Comparison of ENCODE assay signal across 26 cellular contexts in genomic region chrX:130714135-130714534, GRCh38.
"Had no signal": no experiment of that assay in that cellular context is flagged by ENCODE, and none has a peak within 500 bp of the region (broad histone marks: within the 10 kb centered on the region; RNA-seq: fewer than 3 reads in every experiment).

No MANE protein-coding gene starts in this region.

- H3K36me3 Mint-ChIP-seq: activated naive CD4-positive, alpha-beta T cell treated with anti-CD3 and anti-CD28 coated beads, Interleukin-2, amount 10 ng/mL, durations not matched to agents 7 days and 5 days had no signal

- H3K4me3 ChIP-seq: MG63, SK-N-MC had no signal

- H3K9me3 ChIP-seq: MG63 had no signal

- ATAC-seq: Panc1, Right ventricle myocardium inferior, T-cell had no signal

- H3K27me3 ChIP-seq: MG63 had no signal

- H3K4me3 Mint-ChIP-seq: activated B cell treated with CpG ODN at 0.5 μM for 24 hours; activated CD4-positive, alpha-beta memory T cell treated with anti-CD3 and anti-CD28 coated beads for 36 hours; activated CD4-positive, alpha-beta T cell treated with anti-CD3 and anti-CD28 coated beads, Interleukin-2, amount 10 ng/mL, durations not matched to agents 7 days and 5 days; activated naive CD4-positive, alpha-beta T cell treated with anti-CD3 and anti-CD28 coated beads, Interleukin-2, amount 10 ng/mL, durations not matched to agents 7 days and 5 days; activated naive CD8-positive, alpha-beta T cell treated with anti-CD3 and anti-CD28 coated beads for 36 hours; T-cell had no signal

- H3K27me3 Mint-ChIP-seq: activated B cell treated with CpG ODN at 0.5 μM for 24 hours; activated CD4-positive, alpha-beta memory T cell treated with anti-CD3 and anti-CD28 coated beads for 36 hours; activated CD4-positive, alpha-beta T cell treated with anti-CD3 and anti-CD28 coated beads, Interleukin-2, amount 10 ng/mL, durations not matched to agents 7 days and 5 days; activated naive CD4-positive, alpha-beta T cell treated with anti-CD3 and anti-CD28 coated beads, Interleukin-2, amount 10 ng/mL, durations not matched to agents 7 days and 5 days; activated naive CD8-positive, alpha-beta T cell treated with anti-CD3 and anti-CD28 coated beads for 36 hours had no signal

- H3K27ac Mint-ChIP-seq: activated B cell treated with CpG ODN at 0.5 μM for 24 hours; activated CD4-positive, alpha-beta memory T cell treated with anti-CD3 and anti-CD28 coated beads for 36 hours; activated CD4-positive, alpha-beta T cell treated with anti-CD3 and anti-CD28 coated beads, Interleukin-2, amount 10 ng/mL, durations not matched to agents 7 days and 5 days; activated naive CD4-positive, alpha-beta T cell treated with anti-CD3 and anti-CD28 coated beads, Interleukin-2, amount 10 ng/mL, durations not matched to agents 7 days and 5 days; activated naive CD8-positive, alpha-beta T cell treated with anti-CD3 and anti-CD28 coated beads for 36 hours; activated T-helper 2 cell treated with anti-CD3 and anti-CD28 coated beads, Interferon-gamma antibody, Interleukin-2, Interleukin-4, amounts not matched to agents 10 μg/mL and 5 μg/mL and 100 μg/mL, durations not matched to agents 14 hours and 24 hours and 36 hours; T-cell had no signal

- DNase-seq: activated B cell treated with CpG ODN at 0.5 μM for 24 hours; activated CD4-positive, alpha-beta memory T cell treated with anti-CD3 and anti-CD28 coated beads for 36 hours; activated CD4-positive, alpha-beta T cell treated with anti-CD3 and anti-CD28 coated beads, Interleukin-2, amount 10 ng/mL, durations not matched to agents 7 days and 5 days; activated CD8-positive, alpha-beta memory T cell treated with anti-CD3 and anti-CD28 coated beads for 24 hours; activated gamma-delta T cell treated with Interleukin-2 at 50 U/mL for 16 hours; activated naive CD4-positive, alpha-beta T cell treated with anti-CD3 and anti-CD28 coated beads, Interleukin-2, amount 10 ng/mL, durations not matched to agents 7 days and 5 days; activated naive CD8-positive, alpha-beta T cell treated with anti-CD3 and anti-CD28 coated beads for 36 hours; activated T-cell treated with anti-CD3 and anti-CD28 coated beads for 4 hours; activated T-cell treated with anti-CD3 and anti-CD28 coated beads, Interleukin-2, amount 50 U/mL, for 48 hours; central memory CD4-positive, alpha-beta T cell; MG63; MV-4-11; NCI-H1092 treated with DMSO at 0.1 percent for 48 hours; NCI-H1417 treated with DMSO at 0.1 percent for 48 hours; NCI-H1694 treated with DMSO at 0.1 percent for 48 hours; NCI-H2029 treated with DMSO at 0.1 percent for 48 hours; NCI-H510A treated with DMSO at 0.1 percent for 48 hours; NCI-H748 treated with DMSO at 0.1 percent for 48 hours; RPMI8226; T-cell; T-helper 2 cell; T1000 had no signal

- H3K36me3 ChIP-seq: MG63 had no signal

- H3K4me1 Mint-ChIP-seq: activated B cell treated with CpG ODN at 0.5 μM for 24 hours; activated naive CD4-positive, alpha-beta T cell treated with anti-CD3 and anti-CD28 coated beads, Interleukin-2, amount 10 ng/mL, durations not matched to agents 7 days and 5 days; activated naive CD8-positive, alpha-beta T cell treated with anti-CD3 and anti-CD28 coated beads for 36 hours; T-cell had no signal

- H3K9me3 Mint-ChIP-seq: activated B cell treated with CpG ODN at 0.5 μM for 24 hours; activated CD4-positive, alpha-beta memory T cell treated with anti-CD3 and anti-CD28 coated beads for 36 hours; activated CD4-positive, alpha-beta T cell treated with anti-CD3 and anti-CD28 coated beads, Interleukin-2, amount 10 ng/mL, durations not matched to agents 7 days and 5 days; activated naive CD4-positive, alpha-beta T cell treated with anti-CD3 and anti-CD28 coated beads, Interleukin-2, amount 10 ng/mL, durations not matched to agents 7 days and 5 days; activated naive CD8-positive, alpha-beta T cell treated with anti-CD3 and anti-CD28 coated beads for 36 hours; activated T-helper 2 cell treated with anti-CD3 and anti-CD28 coated beads, Interferon-gamma antibody, Interleukin-2, Interleukin-4, amounts not matched to agents 10 μg/mL and 5 μg/mL and 100 μg/mL, durations not matched to agents 14 hours and 24 hours and 36 hours; T-cell had no signal

- H3K27ac ChIP-seq: SK-N-MC had no signal
